Comparison of ENCODE assay signal across 15 cellular contexts in the genomic region with DNA sequence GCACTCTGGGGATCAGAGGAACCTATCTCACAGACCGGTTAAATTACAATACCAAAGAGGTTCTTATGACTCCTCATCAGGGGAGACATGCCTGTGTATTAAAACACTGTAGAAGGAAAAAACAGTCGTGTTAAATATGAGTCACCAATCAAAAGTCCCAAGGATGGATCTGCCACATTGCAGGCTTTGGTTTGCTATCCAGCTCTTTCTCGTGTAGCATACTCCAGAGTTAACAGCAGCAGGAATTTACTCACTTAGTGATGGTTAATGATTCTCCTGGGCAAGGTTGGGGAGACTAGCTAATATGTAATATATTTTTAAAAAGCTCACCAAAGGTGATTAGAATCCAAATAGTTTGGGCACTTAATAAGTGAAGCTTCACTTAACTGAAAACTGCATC.
DNase-seq lines count a peak whose midpoint lies in the region; ATAC-seq, FAIRE-seq and TF ChIP-seq lines count a peak whose summit lies in the region.
"Had no signal": no experiment of that assay in that cellular context is flagged by ENCODE, and none has a peak within 500 bp of the region (broad histone marks: within the 10 kb centered on the region; RNA-seq: fewer than 3 reads in every experiment).

No MANE protein-coding gene starts in this region.

- TF ChIP-seq EP300 in HepG2 (IDR thresholded peaks at IDR 0.05; ENCODE audit: low read depth in 2 of 2, low read length in 2 of 2) (no peak), HepG2 (CRISPR knock-in tag; IDR thresholded peaks at IDR 0.05; ENCODE audit: borderline replicate concordance) (no peak)

- peak; percentile 10 for DNase-seq in AG08395 (ENCODE audit: low spot score)
- peak; percentile 10 for DNase-seq in HuH-7.5 (ENCODE audit: low spot score)
- peak; percentile 34 for DNase-seq in HepG2 (ENCODE audit: low spot score)
- no peak for DNase-seq in activated CD4-positive, alpha-beta T cell treated with anti-CD3 and anti-CD28 coated beads, Interleukin-2, amount 50 U/mL, for 4 hours
- no peak for DNase-seq in NCI-H1694 (lab: John Stamatoyannopoulos, UW)
- no peak for DNase-seq in ecto neural progenitor cell (ENCODE audit: low spot score)
- DNase-seq: activated CD8-positive, alpha-beta T cell treated with anti-CD3 and anti-CD28 coated beads, Interleukin-2, amount 10 ng/mL, durations not matched to agents 7 days and 5 days; activated effector memory CD4-positive, alpha-beta T cell treated with Interleukin-2 at 50 U/mL for 16 hours; Kasumi-1; NCI-H2081 treated with DMSO at 0.1 percent for 48 hours; Right ventricle myocardium superior; T1000 had no signal

- H3K27ac ChIP-seq in HepG2 (ENCODE audit: extremely low read length, insufficient read depth, low read length), result no peak overlapping the region
- H3K27ac ChIP-seq: cardiac muscle cell had no signal

- WGBS in HepG2 (ENCODE audit: low lambda C conversion rate), result 37% methylated on average over 3 of the region's 3 CpGs

- H3K4me2 ChIP-seq in HepG2 (ENCODE audit: low read depth, low read length), result no peak overlapping the region

- in situ Hi-C loops in HepG2 (cut with HindIII; ENCODE audit: extremely low pct_ligation_motif_present, low pct_unique_long_range_greater_than_20kb), result no loop called here

- CTCF ChIA-PET in HepG2 (lab: Yijun Ruan, JAX; ENCODE audit: low intra/inter-chr PET ratio, low total read pairs), result no interaction called here

- H3K36me3 ChIP-seq in endocrine pancreas (ENCODE audit: control insufficient read depth, insufficient read depth, low read length) (no peaks in the 10 kb centered on the region), HepG2 (replicated peaks in 1 of 2; ENCODE audit: control insufficient read depth in 1 of 2, insufficient read depth in 2 of 2, low read length in 2 of 2) (no peaks in the 10 kb centered on the region)
- H3K36me3 ChIP-seq: cardiac muscle cell had no signal

- intact Hi-C loops in HepG2 (cut with micrococcal nuclease; ENCODE audit: unreplicated experiment), result no loop called here

- POLR2A ChIA-PET in HepG2 (lab: Yijun Ruan, JAX), result interaction anchor here (1.0 kb wide), 1 partner anchor 110 kb away, joined by 3 read pairs; the partner anchor contains the start of genes MBD5 and ORC4

- H3K9me3 ChIP-seq in endocrine pancreas (ENCODE audit: control insufficient read depth, low read length), result no peaks in the 10 kb centered on the region
- no peaks in the 10 kb centered on the region for H3K9me3 ChIP-seq in HepG2 (ENCODE audit: low read length)

- H3K27me3 ChIP-seq in endocrine pancreas (ENCODE audit: control insufficient read depth, insufficient read depth, low read length), result no peaks in the 10 kb centered on the region
- no peaks in the 10 kb centered on the region for H3K27me3 ChIP-seq in HepG2 (ENCODE audit: control insufficient read depth in 1 of 2, insufficient read depth in 2 of 2, low read length in 2 of 2)
- H3K27me3 ChIP-seq: cardiac muscle cell had no signal

- no peaks in the 10 kb centered on the region for H4K20me1 ChIP-seq in HepG2 (ENCODE audit: insufficient read depth, low read length)

- H3K4me3 ChIP-seq in endocrine pancreas (ENCODE audit: control insufficient read depth, insufficient read depth, low read length) (peak overlapping the region; percentile 58), HepG2 (replicated peaks in 1 of 3; ENCODE audit: insufficient read depth in 1 of 3, low read depth in 2 of 3, low read length in 3 of 3) (no peak overlapping the region)
- H3K4me3 ChIP-seq: cardiac muscle cell had no signal

- FAIRE-seq in HepG2 (lab: Jason Lieb, UNC), result no peak

- no TSS peak for BruUV-seq in HepG2 (replicated peaks; lab: Mats Ljungman, UMichigan)

- TF ChIP-seq RAD21 in HepG2 (CRISPR knock-in tag; IDR thresholded peaks at IDR 0.05), result no peak

- H2AFZ ChIP-seq in HepG2 (ENCODE audit: low read length), result no peak overlapping the region

- H3K4me1 ChIP-seq in endocrine pancreas (ENCODE audit: control insufficient read depth, insufficient read depth, low read length) (peaks cover 6% of the 10 kb centered on the region), HepG2 (ENCODE audit: insufficient read depth, low read length) (peaks cover 13% of the 10 kb centered on the region)

- H3K9ac ChIP-seq in endocrine pancreas (ENCODE audit: control insufficient read depth, insufficient read depth, low read length) (no peak overlapping the region), HepG2 (ENCODE audit: insufficient read depth, low read depth, low read length) (no peak overlapping the region)

- no peak for TF ChIP-seq CTCF in HepG2 (CRISPR knock-in tag; IDR thresholded peaks at IDR 0.05)

- no peak for TF ChIP-seq POLR2A in HepG2 (IDR thresholded peaks at IDR 0.05; ENCODE audit: insufficient read depth in 1 of 2, low read depth in 2 of 2, low read length in 2 of 2)

- H3K79me2 ChIP-seq in HepG2 (ENCODE audit: insufficient read depth, low read length), result no peaks in the 10 kb centered on the region

- ATAC-seq in HepG2 (peak; percentile 95), GM21786 (IDR thresholded peaks at IDR 0.05; ENCODE audit: unreplicated experiment) (no peak)
- ATAC-seq: activated CD8-positive, alpha-beta T cell treated with anti-CD3 and anti-CD28 coated beads, Interleukin-2, amount 10 ng/mL, durations not matched to agents 7 days and 5 days had no signal

TF ChIP-seq in HepG2, 621 proteins besides CTCF, POLR2A, EP300 and RAD21:
- TF ChIP-seq KAT8 (CRISPR knock-in tag; IDR thresholded peaks at IDR 0.05), result no peak
- TF ChIP-seq SMC3 (IDR thresholded peaks at IDR 0.05; ENCODE audit: low read length), result no peak
- TF ChIP-seq, protein P1, sequence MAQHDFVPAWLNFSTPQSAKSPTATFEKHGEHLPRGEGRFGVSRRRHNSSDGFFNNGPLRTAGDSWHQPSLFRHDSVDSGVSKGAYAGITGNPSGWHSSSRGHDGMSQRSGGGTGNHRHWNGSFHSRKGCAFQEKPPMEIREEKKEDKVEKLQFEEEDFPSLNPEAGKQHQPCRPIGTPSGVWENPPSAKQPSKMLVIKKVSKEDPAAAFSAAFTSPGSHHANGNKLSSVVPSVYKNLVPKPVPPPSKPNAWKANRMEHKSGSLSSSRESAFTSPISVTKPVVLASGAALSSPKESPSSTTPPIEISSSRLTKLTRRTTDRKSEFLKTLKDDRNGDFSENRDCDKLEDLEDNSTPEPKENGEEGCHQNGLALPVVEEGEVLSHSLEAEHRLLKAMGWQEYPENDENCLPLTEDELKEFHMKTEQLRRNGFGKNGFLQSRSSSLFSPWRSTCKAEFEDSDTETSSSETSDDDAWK (CRISPR knock-in tag; IDR thresholded peaks at IDR 0.05), result no peak
- TF ChIP-seq ZNF3 (CRISPR knock-in tag; IDR thresholded peaks at IDR 0.05), result no peak
- no peak for TF ChIP-seq PPARG (CRISPR knock-in tag; conservative IDR thresholded peaks at IDR 0.05)
- no peak for TF ChIP-seq CCAR2 (optimal IDR thresholded peaks at IDR 0.05; ENCODE audit: low read depth, low read length)
- TF ChIP-seq, protein P2, sequence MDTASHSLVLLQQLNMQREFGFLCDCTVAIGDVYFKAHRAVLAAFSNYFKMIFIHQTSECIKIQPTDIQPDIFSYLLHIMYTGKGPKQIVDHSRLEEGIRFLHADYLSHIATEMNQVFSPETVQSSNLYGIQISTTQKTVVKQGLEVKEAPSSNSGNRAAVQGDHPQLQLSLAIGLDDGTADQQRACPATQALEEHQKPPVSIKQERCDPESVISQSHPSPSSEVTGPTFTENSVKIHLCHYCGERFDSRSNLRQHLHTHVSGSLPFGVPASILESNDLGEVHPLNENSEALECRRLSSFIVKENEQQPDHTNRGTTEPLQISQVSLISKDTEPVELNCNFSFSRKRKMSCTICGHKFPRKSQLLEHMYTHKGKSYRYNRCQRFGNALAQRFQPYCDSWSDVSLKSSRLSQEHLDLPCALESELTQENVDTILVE (CRISPR knock-in tag; IDR thresholded peaks at IDR 0.05), result no peak
- TF ChIP-seq, protein P3, sequence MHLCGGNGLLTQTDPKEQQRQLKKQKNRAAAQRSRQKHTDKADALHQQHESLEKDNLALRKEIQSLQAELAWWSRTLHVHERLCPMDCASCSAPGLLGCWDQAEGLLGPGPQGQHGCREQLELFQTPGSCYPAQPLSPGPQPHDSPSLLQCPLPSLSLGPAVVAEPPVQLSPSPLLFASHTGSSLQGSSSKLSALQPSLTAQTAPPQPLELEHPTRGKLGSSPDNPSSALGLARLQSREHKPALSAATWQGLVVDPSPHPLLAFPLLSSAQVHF (CRISPR knock-in tag; IDR thresholded peaks at IDR 0.05), result no peak
- TF ChIP-seq GPN1 (CRISPR knock-in tag; IDR thresholded peaks at IDR 0.05; ENCODE audit: borderline replicate concordance), result no peak
- TF ChIP-seq SIX4 (CRISPR knock-in tag; IDR thresholded peaks at IDR 0.05), result no peak
- TF ChIP-seq ZNF7 (CRISPR knock-in tag; IDR thresholded peaks at IDR 0.05), result no peak
- no peak for TF ChIP-seq DNMT3B (CRISPR knock-in tag; conservative IDR thresholded peaks at IDR 0.05)
- no peak for TF ChIP-seq ZMYM2 (CRISPR knock-in tag; IDR thresholded peaks at IDR 0.05)
- no peak for TF ChIP-seq ZNF772 (CRISPR knock-in tag; IDR thresholded peaks at IDR 0.05)
- TF ChIP-seq HOXA5 (CRISPR knock-in tag; IDR thresholded peaks at IDR 0.05), result no peak

Comparison
In these comparisons a context has a peak if more than half of its experiments do, and no peak if none do; other contexts are left out.
1. DNase-seq: peak in AG08395 (single experiment), HuH-7.5 (single experiment) and HepG2 (single experiment); none in activated CD4-positive, alpha-beta T cell treated with anti-CD3 and anti-CD28 coated beads, Interleukin-2, amount 50 U/mL, for 4 hours (0 of 2), NCI-H1694 (single experiment) and ecto neural progenitor cell (single experiment).